In the genomic region with DNA sequence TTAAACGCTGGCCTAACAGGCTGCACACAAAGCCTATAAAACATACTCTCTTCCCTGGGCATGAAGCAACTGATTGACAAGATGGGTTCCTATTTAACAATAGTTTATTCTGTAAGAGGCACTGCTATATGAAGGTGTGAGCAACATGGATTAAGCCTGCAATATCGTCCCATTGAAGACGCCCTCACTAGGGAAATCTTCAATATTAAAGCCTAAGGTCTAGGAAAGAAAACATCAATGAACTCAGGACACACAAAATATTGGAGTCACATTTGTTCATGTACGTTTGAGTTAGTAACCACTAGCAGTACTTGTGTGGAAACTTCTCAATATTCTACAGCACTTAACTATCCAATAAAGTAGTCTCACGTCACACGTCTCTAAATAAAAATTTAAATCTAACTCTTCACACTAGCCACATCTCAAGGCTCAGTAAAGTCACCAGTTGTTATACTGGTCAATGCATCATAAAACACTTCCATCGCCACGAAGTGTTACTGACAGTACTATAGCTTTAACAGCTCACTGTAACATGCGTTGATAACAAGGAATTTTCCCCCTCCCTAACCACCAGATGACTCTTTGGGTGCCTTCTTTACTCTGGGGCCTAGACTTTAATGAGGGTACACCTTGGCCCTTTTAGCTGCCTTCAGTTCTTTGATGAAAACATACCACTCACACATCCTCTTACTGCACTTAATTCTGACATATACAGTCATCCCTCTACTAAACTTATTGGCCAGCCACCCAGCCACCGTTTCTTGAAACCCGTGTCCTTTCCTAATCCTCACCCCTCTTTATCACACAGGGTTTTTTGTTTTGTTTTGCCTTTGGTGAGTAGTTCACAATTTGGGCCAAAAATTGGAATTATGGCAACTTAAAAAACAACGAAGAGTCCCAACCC, we compare ENCODE assay signal across 22 cellular contexts. TPM values are rescaled to one million over a fixed set of nuclear protein-coding genes. Genes with fewer than 3 reads are reported as not detected.
DNase-seq lines count a peak whose midpoint lies in the region; ATAC-seq and TF ChIP-seq lines count a peak whose summit lies in the region.
"Had no signal": no experiment of that assay in that cellular context is flagged by ENCODE, and none has a peak within 500 bp of the region (broad histone marks: within the 10 kb centered on the region; RNA-seq: fewer than 3 reads in every experiment).

No MANE protein-coding gene starts in this region.

- no peaks in the 10 kb centered on the region for H3K27me3 ChIP-seq in OCI-LY3 (ENCODE audit: low read depth, low read length)
- H3K27me3 ChIP-seq: foreskin keratinocyte had no signal

- peaks cover 6% of the 10 kb centered on the region for H3K4me1 Mint-ChIP-seq in activated T-cell treated with anti-CD3 and anti-CD28 coated beads, Interleukin-2, amount 50 U/mL, for 72 hours (ENCODE audit: low read depth)
- H3K4me1 Mint-ChIP-seq in activated T-cell treated with anti-CD3 and anti-CD28 coated beads, Interleukin-2, amount 50 U/mL, for 4 hours (ENCODE audit: low read depth), result peaks cover 29% of the 10 kb centered on the region
- peaks cover 13 to 51% of the 10 kb centered on the region in 2 donors for H3K4me1 Mint-ChIP-seq in immature natural killer cell
- H3K4me1 Mint-ChIP-seq in stimulated activated naive CD8-positive, alpha-beta T cell treated with anti-CD3 and anti-CD28 coated beads, Interleukin-15, Interleukin-2, amounts not matched to agents 100 ng/mL and 50 ng/mL, for 24 hours (ENCODE audit: low read depth), result peaks cover 36% of the 10 kb centered on the region

- no peak overlapping the region for H3K4me2 ChIP-seq in OCI-LY3 (ENCODE audit: low read length)
- H3K4me2 ChIP-seq: smooth muscle cell had no signal

- peak overlapping the region; percentile 95 for H3K27ac Mint-ChIP-seq in activated T-cell treated with anti-CD3 and anti-CD28 coated beads, Interleukin-2, amount 50 U/mL, for 72 hours
- H3K27ac Mint-ChIP-seq in immature natural killer cell, result peak overlapping the region; percentile 11 to 61 (median 34)
- peak overlapping the region; percentile 75 for H3K27ac Mint-ChIP-seq in stimulated activated naive CD8-positive, alpha-beta T cell treated with anti-CD3 and anti-CD28 coated beads, Interleukin-15, Interleukin-2, amounts not matched to agents 100 ng/mL and 50 ng/mL, for 24 hours

- H3K36me3 ChIP-seq in OCI-LY3 (replicated peaks; ENCODE audit: low read depth, low read length), result peaks cover 74% of the 10 kb centered on the region

- H3K9me3 ChIP-seq in OCI-LY3 (ENCODE audit: insufficient read depth, low read length), result no peaks in the 10 kb centered on the region
- H3K9me3 ChIP-seq: left ventricle myocardium inferior had no signal

- peak in 1 of 2 donors; percentile 7 for ATAC-seq in activated T-cell treated with anti-CD3 and anti-CD28 coated beads, Interleukin-2, amount 50 U/mL, for 72 hours (replicated peaks in 1 of 2)
- no peak for ATAC-seq in activated T-cell treated with anti-CD3 and anti-CD28 coated beads, Interleukin-2, amount 50 U/mL, for 4 hours
- no peak for ATAC-seq in HG03045 (IDR thresholded peaks at IDR 0.05; ENCODE audit: unreplicated experiment)
- ATAC-seq in GM21381 (IDR thresholded peaks at IDR 0.05; ENCODE audit: unreplicated experiment), result no peak
- ATAC-seq: foreskin keratinocyte had no signal

- no peaks in the 10 kb centered on the region for H3K9me3 Mint-ChIP-seq in activated T-cell treated with anti-CD3 and anti-CD28 coated beads, Interleukin-2, amount 50 U/mL, for 72 hours
- no peaks in the 10 kb centered on the region for H3K9me3 Mint-ChIP-seq in activated T-cell treated with anti-CD3 and anti-CD28 coated beads, Interleukin-2, amount 50 U/mL, for 4 hours
- H3K9me3 Mint-ChIP-seq in immature natural killer cell, result no peaks in the 10 kb centered on the region
- H3K9me3 Mint-ChIP-seq in stimulated activated naive CD8-positive, alpha-beta T cell treated with anti-CD3 and anti-CD28 coated beads, Interleukin-15, Interleukin-2, amounts not matched to agents 100 ng/mL and 50 ng/mL, for 24 hours, result no peaks in the 10 kb centered on the region

- DNase-seq in activated T-cell treated with anti-CD3 and anti-CD28 coated beads, Interleukin-2, amount 50 U/mL, for 72 hours, result no peak
- no peak for DNase-seq in activated T-cell treated with anti-CD3 and anti-CD28 coated beads, Interleukin-2, amount 50 U/mL, for 4 hours
- DNase-seq in immature natural killer cell, result no peak
- no peak for DNase-seq in stimulated activated CD4-positive, alpha-beta T cell treated with anti-CD3 and anti-CD28 coated beads, Interleukin-2, amount 100 ng/mL, for 24 hours
- DNase-seq: activated CD4-positive, CD25-positive, alpha-beta regulatory T cell treated with anti-CD3 and anti-CD28 coated beads, Interleukin-2, amount 50 U/mL, for 72 hours; amniotic stem cell; foreskin keratinocyte; left ventricle myocardium inferior; MM.1S; NCI-H1930; NCI-H510A treated with DMSO at 0.1 percent for 48 hours; SHP77 treated with DMSO at 0.1 percent for 48 hours; stimulated activated naive CD4-positive, alpha-beta T cell treated with Interleukin-2 at 50 U/mL for 16 hours had no signal

- peaks cover 9 to 34% of the 10 kb centered on the region in 2 donors for H3K36me3 Mint-ChIP-seq in activated T-cell treated with anti-CD3 and anti-CD28 coated beads, Interleukin-2, amount 50 U/mL, for 72 hours (ENCODE audit: insufficient read depth in 2 of 2)
- H3K36me3 Mint-ChIP-seq in activated T-cell treated with anti-CD3 and anti-CD28 coated beads, Interleukin-2, amount 50 U/mL, for 4 hours (ENCODE audit: insufficient read depth), result peaks cover 70% of the 10 kb centered on the region
- peaks cover 0 to 31% (median 14%) of the 10 kb centered on the region in 3 donors for H3K36me3 Mint-ChIP-seq in immature natural killer cell
- H3K36me3 Mint-ChIP-seq in stimulated activated naive CD8-positive, alpha-beta T cell treated with anti-CD3 and anti-CD28 coated beads, Interleukin-15, Interleukin-2, amounts not matched to agents 100 ng/mL and 50 ng/mL, for 24 hours (ENCODE audit: low read depth), result peaks cover 79% of the 10 kb centered on the region

- H3K9ac ChIP-seq in OCI-LY3 (ENCODE audit: low read length), result no peak overlapping the region
- H3K9ac ChIP-seq: parathyroid adenoma had no signal

- H3K27ac ChIP-seq in OCI-LY3 (ENCODE audit: low read length), result 0 out of 2 replicates have a peak overlapping the region, but pooled peaks have one; percentile 5
- H3K27ac ChIP-seq: foreskin keratinocyte, left ventricle myocardium inferior, parathyroid adenoma had no signal

- TF ChIP-seq CTCF in OCI-LY3 (IDR thresholded peaks at IDR 0.05; ENCODE audit: low read depth, low read length), result no peak

- H4K20me1 ChIP-seq in OCI-LY3 (ENCODE audit: insufficient read depth, low read length), result peaks cover 85% of the 10 kb centered on the region

- H2AFZ ChIP-seq in OCI-LY3 (ENCODE audit: low read depth, low read length), result no peak overlapping the region
- H2AFZ ChIP-seq: parathyroid adenoma had no signal

- no peaks in the 10 kb centered on the region for H3K27me3 Mint-ChIP-seq in activated T-cell treated with anti-CD3 and anti-CD28 coated beads, Interleukin-2, amount 50 U/mL, for 72 hours (ENCODE audit: low read depth)
- no peaks in the 10 kb centered on the region for H3K27me3 Mint-ChIP-seq in activated T-cell treated with anti-CD3 and anti-CD28 coated beads, Interleukin-2, amount 50 U/mL, for 4 hours (ENCODE audit: low read depth)
- H3K27me3 Mint-ChIP-seq in immature natural killer cell (ENCODE audit: low read depth in 3 of 3), result peaks cover 0 to 2% (median 0%) of the 10 kb centered on the region in 3 donors
- H3K27me3 Mint-ChIP-seq in stimulated activated naive CD8-positive, alpha-beta T cell treated with anti-CD3 and anti-CD28 coated beads, Interleukin-15, Interleukin-2, amounts not matched to agents 100 ng/mL and 50 ng/mL, for 24 hours, result no peaks in the 10 kb centered on the region

- no peak overlapping the region for H3K4me3 ChIP-seq in OCI-LY3 (ENCODE audit: low read length)
- H3K4me3 ChIP-seq: left ventricle myocardium inferior, smooth muscle cell had no signal

- peaks cover 24% of the 10 kb centered on the region; the same call in 1 of the 2 replicates for H3K79me2 ChIP-seq in OCI-LY3 (ENCODE audit: low read length)
- H3K79me2 ChIP-seq: parathyroid adenoma had no signal

- H3K4me1 ChIP-seq in OCI-LY3 (ENCODE audit: low read length), result peaks cover 14% of the 10 kb centered on the region
- H3K4me1 ChIP-seq: foreskin keratinocyte had no signal

- H3K4me3 Mint-ChIP-seq in activated T-cell treated with anti-CD3 and anti-CD28 coated beads, Interleukin-2, amount 50 U/mL, for 72 hours, result no peak overlapping the region
- H3K4me3 Mint-ChIP-seq in activated T-cell treated with anti-CD3 and anti-CD28 coated beads, Interleukin-2, amount 50 U/mL, for 4 hours, result no peak overlapping the region
- H3K4me3 Mint-ChIP-seq in immature natural killer cell, result no peak overlapping the region
- H3K4me3 Mint-ChIP-seq in stimulated activated naive CD8-positive, alpha-beta T cell treated with anti-CD3 and anti-CD28 coated beads, Interleukin-15, Interleukin-2, amounts not matched to agents 100 ng/mL and 50 ng/mL, for 24 hours, result no peak overlapping the region

RNA-seq across cellular contexts. Expression of gene OR5AU1, which starts 50.1 kb away (rescaled TPM):
- total RNA-seq in activated T-cell treated with anti-CD3 and anti-CD28 coated beads, Interleukin-2, amount 50 U/mL, for 72 hours, result not detected
- not detected for total RNA-seq in activated T-cell treated with anti-CD3 and anti-CD28 coated beads, Interleukin-2, amount 50 U/mL, for 4 hours
- polyA plus RNA-seq in immature natural killer cell, result not detected
- total RNA-seq: foreskin keratinocyte; left ventricle myocardium inferior; OCI-LY7; smooth muscle cell; T-helper 2 cell treated with Interferon-gamma antibody and Interleukin-4, amounts not matched to agents 100 ng/mL and 5 ng/mL, for 36 hours had no signal
- polyA plus RNA-seq: AG04450, foreskin keratinocyte, smooth muscle cell had no signal

Comparison
In these comparisons a context has a peak if more than half of its experiments do, and no peak if none do; other contexts are left out.
1. H3K27ac Mint-ChIP-seq: peak in every context shown above with its lines; median percentile 95 in activated T-cell treated with anti-CD3 and anti-CD28 coated beads, Interleukin-2, amount 50 U/mL, for 72 hours; 75 in stimulated activated naive CD8-positive, alpha-beta T cell treated with anti-CD3 and anti-CD28 coated beads, Interleukin-15, Interleukin-2, amounts not matched to agents 100 ng/mL and 50 ng/mL, for 24 hours; 34 in immature natural killer cell.